In the genomic region with DNA sequence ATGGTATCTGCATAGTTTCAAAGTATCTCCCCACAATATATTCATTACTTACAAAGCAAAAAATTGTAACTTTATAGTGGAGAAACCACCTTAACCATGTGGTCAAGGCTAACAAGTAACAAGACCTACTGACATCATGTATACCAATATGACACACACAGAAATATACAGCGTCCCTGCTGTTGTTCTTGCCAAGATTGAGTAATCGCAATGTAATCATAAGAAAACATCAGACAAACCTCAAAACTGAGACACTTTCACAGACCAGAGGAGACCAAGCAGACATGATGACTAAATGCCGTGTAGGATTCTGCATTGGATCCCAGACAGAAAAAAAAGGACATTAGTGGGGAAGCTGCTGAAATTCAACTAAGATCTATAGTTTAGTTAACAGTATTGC, we compare ENCODE assay signal across 12 cellular contexts.
DNase-seq lines count a peak whose midpoint lies in the region; ATAC-seq and TF ChIP-seq lines count a peak whose summit lies in the region.
"Had no signal": no experiment of that assay in that cellular context is flagged by ENCODE, and none has a peak within 500 bp of the region (broad histone marks: within the 10 kb centered on the region; RNA-seq: fewer than 3 reads in every experiment).

No MANE protein-coding gene starts in this region.

- POLR2A ChIA-PET in MCF 10A (lab: Yijun Ruan, JAX) = interaction anchor here (0.6 to 2.2 kb wide), 8 partner anchors 20 to 144 kb away, joined by 3 to 11 read pairs (median 4); a partner anchor contains a TSS

- H3K9me3 ChIP-seq in breast epithelium = peaks cover 0 to 5% of the 10 kb centered on the region in 2 donors
- no peaks in the 10 kb centered on the region for H3K9me3 ChIP-seq in SJSA1 (replicated peaks)
- H3K9me3 ChIP-seq: BLaER1, colonic mucosa had no signal

- H3K36me3 Mint-ChIP-seq in MCF 10A (ENCODE audit: insufficient read depth, unreplicated experiment) = no peaks in the 10 kb centered on the region
- H3K36me3 Mint-ChIP-seq: type B pancreatic cell had no signal

- DNase-seq in MCF 10A (ENCODE audit: unreplicated experiment) = peak; percentile 83
- DNase-seq in breast epithelium (ENCODE audit: low spot score in 2 of 2) = no peak
- DNase-seq in SJSA1 (ENCODE audit: low read depth in 1 of 2, low spot score in 2 of 2) = peak; percentile 51 to 80
- DNase-seq in fibroblast of pulmonary artery (ENCODE audit: low read depth) = peak; percentile 95
- DNase-seq in NCI-H2171 (lab: John Stamatoyannopoulos, UW) = no peak
- DNase-seq in caudate nucleus (lab: John Stamatoyannopoulos, UW) = no peak
- DNase-seq: colonic mucosa, NCI-H1694 treated with DMSO at 0.1 percent for 48 hours had no signal

- no peak for TF ChIP-seq POLR2A in breast epithelium (IDR thresholded peaks at IDR 0.05)

- H3K4me1 Mint-ChIP-seq in MCF 10A (ENCODE audit: insufficient read depth, unreplicated experiment) = peaks cover 28% of the 10 kb centered on the region

- no peaks in the 10 kb centered on the region for H3K27me3 ChIP-seq in breast epithelium
- H3K27me3 ChIP-seq in SJSA1 (replicated peaks) = no peaks in the 10 kb centered on the region
- H3K27me3 ChIP-seq: BLaER1, colonic mucosa had no signal

- TF ChIP-seq CTCF in MCF 10A (IDR thresholded peaks at IDR 0.05; ENCODE audit: unreplicated experiment) = no peak
- TF ChIP-seq CTCF in breast epithelium (IDR thresholded peaks at IDR 0.05) = no peak
- no peak for TF ChIP-seq CTCF in fibroblast of pulmonary artery (IDR thresholded peaks at IDR 0.05; ENCODE audit: low read length, missing control alignments)

- H3K4me1 ChIP-seq in breast epithelium (no peaks in the 10 kb centered on the region), SJSA1 (replicated peaks) (peaks cover 38% of the 10 kb centered on the region)

- no peaks in the 10 kb centered on the region for H3K9me3 Mint-ChIP-seq in MCF 10A (ENCODE audit: unreplicated experiment)
- H3K9me3 Mint-ChIP-seq: type B pancreatic cell had no signal

- no peak overlapping the region for H3K4me3 ChIP-seq in breast epithelium
- no peak overlapping the region for H3K4me3 ChIP-seq in SJSA1
- H3K4me3 ChIP-seq in fibroblast of pulmonary artery (replicated peaks; ENCODE audit: low read depth, low read length) = no peak overlapping the region
- H3K4me3 ChIP-seq: BLaER1, colonic mucosa had no signal

- H3K4me3 Mint-ChIP-seq in MCF 10A (ENCODE audit: unreplicated experiment) = no peak overlapping the region
- H3K4me3 Mint-ChIP-seq: type B pancreatic cell had no signal

- peak overlapping the region; percentile 8 for H3K27ac Mint-ChIP-seq in MCF 10A (ENCODE audit: low read depth, unreplicated experiment)
- H3K27ac Mint-ChIP-seq: type B pancreatic cell had no signal

- H3K27ac ChIP-seq in breast epithelium (no peak overlapping the region), SJSA1 (peak overlapping the region; percentile 74), caudate nucleus (ENCODE audit: low read depth, low read length) (no peak overlapping the region)
- H3K27ac ChIP-seq: BLaER1, colonic mucosa had no signal

- H3K36me3 ChIP-seq in breast epithelium (no peaks in the 10 kb centered on the region), SJSA1 (no peaks in the 10 kb centered on the region)
- H3K36me3 ChIP-seq: BLaER1, colonic mucosa had no signal

- intact Hi-C loops in MCF 10A (cut with micrococcal nuclease) (loop anchor here (2.0 kb wide), 1 partner anchor 128 kb away; a partner anchor contains a TSS), breast epithelium (cut with DNase I; ENCODE audit: low total_unique reads) (loop anchor here (5.0 kb wide), 1 partner anchor 1548 kb away; no protein-coding TSS in a partner anchor)

- no peaks in the 10 kb centered on the region for H3K27me3 Mint-ChIP-seq in MCF 10A (ENCODE audit: insufficient read depth, unreplicated experiment)

- ATAC-seq in activated CD4-positive, CD25-positive, alpha-beta regulatory T cell treated with anti-CD3 and anti-CD28 coated beads, Interleukin-2, amount 50 U/mL, for 24 hours = no peak
- no peak for ATAC-seq in GM18909 (IDR thresholded peaks at IDR 0.05; ENCODE audit: poor library complexity, unreplicated experiment)

- no TSS peak for BruUV-seq in MCF 10A (replicated peaks; lab: Mats Ljungman, UMichigan)

- CTCF ChIA-PET in MCF 10A (lab: Yijun Ruan, JAX) = interaction anchor here (0.7 to 1.1 kb wide), 2 partner anchors 10 to 77 kb away, joined by 3 to 4 read pairs; no protein-coding TSS in a partner anchor

Comparison
In these comparisons a context has a peak if more than half of its experiments do, and no peak if none do; other contexts are left out.
1. DNase-seq: peak in MCF 10A (single experiment), SJSA1 (2 of 2) and fibroblast of pulmonary artery (single experiment); none in breast epithelium (0 of 2), NCI-H2171 (single experiment) and caudate nucleus (0 of 61).